ENCODE assay signal across 11 cellular contexts in genomic region chr1:79006564-79006963, GRCh38. TPM values are rescaled to one million over a fixed set of nuclear protein-coding genes. Genes with fewer than 3 reads are reported as not detected.
DNase-seq lines count a peak whose midpoint lies in the region; ATAC-seq and TF ChIP-seq lines count a peak whose summit lies in the region.
"Had no signal": no experiment of that assay in that cellular context is flagged by ENCODE, and none has a peak within 500 bp of the region (broad histone marks: within the 10 kb centered on the region; RNA-seq: fewer than 3 reads in every experiment).

Gene ADGRL4 (minus strand): TSS chr1:79006730. CDS start chr1:79006654, 76 bp downstream.

- TF ChIP-seq EP300 in stomach (IDR thresholded peaks at IDR 0.05) = no peak

- peak in 2 of 4 donors; percentile 31 to 35 for TF ChIP-seq POLR2A in esophagus squamous epithelium (IDR thresholded peaks at IDR 0.05)
- peak; percentile 26 for TF ChIP-seq POLR2A in right lobe of liver (IDR thresholded peaks at IDR 0.05)
- TF ChIP-seq POLR2A in stomach (IDR thresholded peaks at IDR 0.05) = no peak

- H3K9me3 ChIP-seq in esophagus squamous epithelium = no peaks in the 10 kb centered on the region
- no peaks in the 10 kb centered on the region for H3K9me3 ChIP-seq in right lobe of liver
- H3K9me3 ChIP-seq in stomach = peaks cover 0 to 5% (median 0%) of the 10 kb centered on the region in 4 donors
- H3K9me3 ChIP-seq: neutrophil had no signal

- TF ChIP-seq CTCF in esophagus squamous epithelium (IDR thresholded peaks at IDR 0.05) = no peak
- no peak for TF ChIP-seq CTCF in right lobe of liver (IDR thresholded peaks at IDR 0.05)
- TF ChIP-seq CTCF in stomach (IDR thresholded peaks at IDR 0.05) = no peak

- H3K4me1 ChIP-seq in esophagus squamous epithelium (no peaks in the 10 kb centered on the region), right lobe of liver (no peaks in the 10 kb centered on the region), stomach (no peaks in the 10 kb centered on the region)

- DNase-seq in HT1080 (ENCODE audit: low read depth) (peak; percentile 81), esophagus squamous epithelium (lab: John Stamatoyannopoulos, UW) (no peak), right lobe of liver (peak; percentile 45 to 68 (median 57)), stomach (no peak), HPDE6-E6E7 (ENCODE audit: extremely low spot score) (no peak), NCI-H146 (lab: John Stamatoyannopoulos, UW) (no peak)

- intact Hi-C loops in esophagus squamous epithelium (cut with DNase I) = no loop called here
- intact Hi-C loops in right lobe of liver (cut with DNase I) = no loop called here
- intact Hi-C loops in stomach (cut with DNase I; ENCODE audit: low total_unique reads) = no loop called here

- H3K27me3 ChIP-seq in esophagus squamous epithelium (peaks cover 0 to 7% (median 0%) of the 10 kb centered on the region in 4 donors), right lobe of liver (no peaks in the 10 kb centered on the region), stomach (peaks cover 0 to 12% (median 5%) of the 10 kb centered on the region in 3 donors)

- H3K36me3 ChIP-seq in esophagus squamous epithelium (no peaks in the 10 kb centered on the region), right lobe of liver (no peaks in the 10 kb centered on the region), stomach (no peaks in the 10 kb centered on the region)
- H3K36me3 ChIP-seq: neutrophil had no signal

- WGBS in esophagus squamous epithelium, 2 donors = 33% methylated on average over 2 to 26 of the region's 35 CpGs
- 2% methylated on average over 7 of the region's 35 CpGs for WGBS in right lobe of liver (ENCODE audit: insufficient coverage, low coverage, low lambda C conversion rate, missing lambda C conversion rate)
- 16 to 19% (median 18%) methylated on average over 19 to 35 of the region's 35 CpGs for WGBS in stomach, 5 donors

- peak within 1 kb of the TSS; percentile 12 to 75 (median 60) for H3K27ac ChIP-seq in esophagus squamous epithelium
- peak within 1 kb of the TSS; percentile 49 to 75 (median 56) for H3K27ac ChIP-seq in right lobe of liver
- peak within 1 kb of the TSS in 4 of 5 donors; percentile 48 to 74 (median 58) for H3K27ac ChIP-seq in stomach
- H3K27ac ChIP-seq: neutrophil, SK-N-MC had no signal

- H3K4me3 ChIP-seq in esophagus squamous epithelium (peak within 1 kb of the TSS in 3 of 4 donors; percentile 23 to 51 (median 32)), right lobe of liver (peak within 1 kb of the TSS in 2 of 3 donors; percentile 11 to 19), stomach (peak within 1 kb of the TSS; percentile 3 to 28 (median 20))
- H3K4me3 ChIP-seq: SK-N-MC had no signal

- ATAC-seq in right lobe of liver = peak; percentile 81 to 97 (median 92)
- no peak for ATAC-seq in GM18502 (IDR thresholded peaks at IDR 0.05; ENCODE audit: poor library complexity, unreplicated experiment)
- ATAC-seq in GM19324 (IDR thresholded peaks at IDR 0.05; ENCODE audit: low FRiP score, unreplicated experiment) = no peak
- ATAC-seq: activated T-helper 17 cell treated with anti-CD3 and anti-CD28 coated beads, Interleukin-2, amount 50 U/mL, for 72 hours had no signal

RNA-seq across cellular contexts. Expression of gene ADGRL4, which starts in this region (rescaled TPM):
- 52.1 and 63.2 TPM in 2 replicates for total RNA-seq in HT1080 (2014; rRNA removed; shearing (Covaris generic))
- polyA plus RNA-seq in HT1080 (2015; cell fraction: cytosol; rRNA removed) = 39.8 and 46.8 TPM in 2 replicates
- polyA plus RNA-seq in HT1080 (2015; cell fraction: nucleus; rRNA removed) = 34.1 and 36.6 TPM in 2 replicates
- total RNA-seq in esophagus squamous epithelium (10 to 100 TPM in 2 of 4 donors, 1 to 10 TPM in 2; 3.2 to 21.8 (median 14.1) TPM), right lobe of liver (10 to 100 TPM in 2 of 6 experiments, 1 to 10 TPM in 4; 3.0 to 14.9 (median 6.8) TPM), stomach (10 to 100 TPM in 3 of 5 donors, 1 to 10 TPM in 1, under 1 TPM in 1; 0.87 to 25.9 (median 15.2) TPM)
- 1 to 10 TPM; 1.2 to 9.9 (median 3.3) TPM for polyA plus RNA-seq in stomach
- total RNA-seq: activated T-helper 17 cell treated with anti-CD3 and anti-CD28 coated beads, Interleukin-2, amount 50 U/mL, for 72 hours had no signal

Comparison
In these comparisons a context has a peak if more than half of its experiments do, and no peak if none do; other contexts are left out.
1. DNase-seq: peak in HT1080 (single experiment) and right lobe of liver (3 of 3); none in esophagus squamous epithelium (single experiment), stomach (single experiment), HPDE6-E6E7 (single experiment) and NCI-H146 (single experiment).
2. ATAC-seq: peak in right lobe of liver (4 of 4); none in GM18502 (single experiment) and GM19324 (single experiment).
3. Peak in every context shown above with its lines, with median percentiles within 50 percentile points of each other: H3K27ac ChIP-seq and H3K4me3 ChIP-seq.